Comparison of ENCODE assay signal across 10 cellular contexts in genomic region chr12:131218291-131219172, GRCh38.
DNase-seq lines count a peak whose midpoint lies in the region; ATAC-seq and TF ChIP-seq lines count a peak whose summit lies in the region.
"Had no signal": no experiment of that assay in that cellular context is flagged by ENCODE, and none has a peak within 500 bp of the region (broad histone marks: within the 10 kb centered on the region; RNA-seq: fewer than 3 reads in every experiment).

No MANE protein-coding gene starts in this region.

- peak overlapping the region; percentile 98 for H3K27ac ChIP-seq in BLaER1
- H3K27ac ChIP-seq in testis, result no peak overlapping the region

- peak overlapping the region; percentile 70 for H3K4me3 ChIP-seq in BLaER1
- H3K4me3 ChIP-seq in testis, result no peak overlapping the region

- no peaks in the 10 kb centered on the region for H3K27me3 ChIP-seq in BLaER1
- no peaks in the 10 kb centered on the region for H3K27me3 ChIP-seq in testis

- peaks cover 74% of the 10 kb centered on the region for H3K4me1 ChIP-seq in BLaER1
- H3K4me1 ChIP-seq in testis, result peaks cover 2% of the 10 kb centered on the region

- DNase-seq in NCI-H526 (lab: John Stamatoyannopoulos, UW) (peak; percentile 80 to 91), kidney tubule cell (ENCODE audit: low spot score) (peak; percentile 84), NCI-H774 (lab: John Stamatoyannopoulos, UW) (no peak), NCI-H69 (lab: John Stamatoyannopoulos, UW) (no peak), testis (no peak)
- DNase-seq in activated CD4-positive, alpha-beta T cell treated with anti-CD3 and anti-CD28 coated beads, Interleukin-2, amount 50 U/mL, for 1 hour, result no peak
- DNase-seq: activated CD4-positive, alpha-beta memory T cell treated with anti-CD3 and anti-CD28 coated beads for 36 hours; NCI-H187 treated with DMSO at 0.1 percent for 48 hours had no signal

- intact Hi-C loops in testis (cut with DNase I; ENCODE audit: low total_unique reads), result no loop called here

- peak overlapping the region; percentile 78 for H3K9ac ChIP-seq in BLaER1

- no peak for TF ChIP-seq CTCF in testis (IDR thresholded peaks at IDR 0.05)

- ATAC-seq in GM21447 (IDR thresholded peaks at IDR 0.05; ENCODE audit: unreplicated experiment), result peak; percentile 40

- H4K20me1 ChIP-seq in BLaER1, result no peaks in the 10 kb centered on the region

- H3K9me3 ChIP-seq in BLaER1 (peaks cover 6% of the 10 kb centered on the region), testis (no peaks in the 10 kb centered on the region)

- H3K36me3 ChIP-seq in BLaER1 (no peaks in the 10 kb centered on the region), testis (ENCODE audit: low read depth, missing control alignments) (no peaks in the 10 kb centered on the region)

- no peak for TF ChIP-seq POLR2A in testis (IDR thresholded peaks at IDR 0.05)

- WGBS in testis, 2 donors, result 64 to 68% methylated on average over 22 to 25 of the region's 25 CpGs

- peak overlapping the region; percentile 99 for H3K4me2 ChIP-seq in BLaER1

Comparison
In these comparisons a context has a peak if more than half of its experiments do, and no peak if none do; other contexts are left out.
1. DNase-seq: peak in NCI-H526 (2 of 2) and kidney tubule cell (single experiment); none in NCI-H774 (single experiment), NCI-H69 (single experiment), testis (single experiment) and activated CD4-positive, alpha-beta T cell treated with anti-CD3 and anti-CD28 coated beads, Interleukin-2, amount 50 U/mL, for 1 hour (single experiment).